8 cellular contexts compared by ENCODE assay signal in the genomic region with DNA sequence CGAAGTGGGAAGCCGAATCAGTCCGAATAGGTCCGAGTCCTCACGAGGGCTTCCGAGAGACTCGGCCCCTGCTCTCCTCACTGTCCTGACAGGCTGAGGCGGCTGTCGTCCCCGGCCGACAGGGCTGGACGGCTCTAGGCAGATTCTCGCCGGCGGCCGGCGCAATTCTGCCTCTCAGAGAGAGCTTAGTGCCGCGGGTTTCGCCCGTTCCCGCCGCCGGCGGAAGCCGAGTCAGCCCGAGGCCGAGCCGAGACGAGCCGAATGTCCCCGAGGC. TPM values are rescaled to one million over a fixed set of nuclear protein-coding genes. Genes with fewer than 3 reads are reported as not detected.
DNase-seq lines count a peak whose midpoint lies in the region; ATAC-seq, FAIRE-seq and TF ChIP-seq lines count a peak whose summit lies in the region.

No MANE protein-coding gene starts in this region.

- H2BK12ac ChIP-seq in H1 (ENCODE audit: low read depth, low read length), result peak overlapping the region; percentile 92; the same call in 1 of the 2 replicates

- H3K4me3 ChIP-seq in NT2/D1 (ENCODE audit: insufficient read length, low read depth) (peak overlapping the region; percentile 65), H1 (ENCODE audit: extremely low read depth in 1 of 4, insufficient read depth in 2 of 4, low read depth in 3 of 4, low read length in 4 of 4) (peak overlapping the region; percentile 62 to 92 (median 77)), neural progenitor cell (peak overlapping the region; percentile 77)

- H3K27ac ChIP-seq in C4-2B (peak overlapping the region; percentile 92), H1 (ENCODE audit: low read depth, low read length) (peak overlapping the region; percentile 97), neural progenitor cell (peak overlapping the region; percentile 95)

- H3K4me1 ChIP-seq in NT2/D1 (ENCODE audit: insufficient read depth, insufficient read length) (peaks cover 28% of the 10 kb centered on the region), H1 (replicated peaks in 1 of 4; ENCODE audit: control insufficient read depth in 3 of 4, insufficient read depth in 4 of 4, low read length in 3 of 4) (peaks cover 0 to 28% (median 11%) of the 10 kb centered on the region in 4 experiments; a peak in 6 of 7 replicates), neural progenitor cell (peaks cover 22% of the 10 kb centered on the region)

- H3K27me3 Mint-ChIP-seq in neural progenitor cell (ENCODE audit: insufficient read depth, low read depth), result peaks cover 6% of the 10 kb centered on the region

- peak overlapping the region; percentile 97 for H3K27ac Mint-ChIP-seq in neural progenitor cell

- H3K79me1 ChIP-seq in H1 (ENCODE audit: low read depth, low read length), result peaks cover 7% of the 10 kb centered on the region; the same call in 1 of the 2 replicates

- peaks cover 7% of the 10 kb centered on the region; the same call in 1 of the 2 replicates for H3K23me2 ChIP-seq in H1 (ENCODE audit: low read depth, low read length)

- no peak for TF ChIP-seq EP300 in H1 (IDR thresholded peaks at IDR 0.05; ENCODE audit: borderline replicate concordance in 1 of 2, low read depth in 2 of 2, low read length in 2 of 2)

- no peak for FAIRE-seq in H1 (lab: Jason Lieb, UNC)

- no peaks in the 10 kb centered on the region for H3K27me3 ChIP-seq in NT2/D1 (ENCODE audit: insufficient read depth, insufficient read length)
- H3K27me3 ChIP-seq in H1 (replicated peaks in 1 of 4; ENCODE audit: control insufficient read depth in 3 of 4, extremely low read depth in 1 of 4, insufficient read depth in 3 of 4, low read length in 3 of 4), result no peaks in the 10 kb centered on the region
- H3K27me3 ChIP-seq in neural progenitor cell, result no peaks in the 10 kb centered on the region

- H3K4me3 Mint-ChIP-seq in neural progenitor cell, result peak overlapping the region; percentile 92

- TF ChIP-seq CTCF in C4-2B (conservative IDR thresholded peaks at IDR 0.05), result no peak
- TF ChIP-seq CTCF in H1 (IDR thresholded peaks at IDR 0.05; ENCODE audit: control extremely low read depth in 1 of 3, insufficient read depth in 1 of 3, low read depth in 1 of 3, low read length in 3 of 3), result no peak
- no peak for TF ChIP-seq CTCF in neural progenitor cell (IDR thresholded peaks at IDR 0.05)

- no peak overlapping the region for H2BK20ac ChIP-seq in H1 (ENCODE audit: low read length)

- H3K36me3 Mint-ChIP-seq in neural progenitor cell, result peaks cover 4% of the 10 kb centered on the region

- peak overlapping the region; percentile 33 to 63 for H3K4me2 ChIP-seq in H1 (ENCODE audit: insufficient read depth in 1 of 2, low read depth in 2 of 2, low read length in 2 of 2)
- H3K4me2 ChIP-seq in neural progenitor cell, result peak overlapping the region; percentile 68

- H2AFZ ChIP-seq in H1 (ENCODE audit: low read length) (no peak overlapping the region; the same call in 1 of the 2 replicates), neural progenitor cell (replicated peaks) (peak overlapping the region; percentile 93)

- DNase-seq in NT2/D1 (ENCODE audit: low read depth, low spot score) (no peak), H1 (ENCODE audit: low read depth in 1 of 2, low spot score in 2 of 2) (no peak), neural progenitor cell (ENCODE audit: low spot score) (no peak), NCI-H1092 (lab: John Stamatoyannopoulos, UW) (no peak), HCEC 1CT (no peak)

- H3K9me3 Mint-ChIP-seq in neural progenitor cell, result peaks cover 2% of the 10 kb centered on the region

- H3K9me3 ChIP-seq in NT2/D1 (ENCODE audit: insufficient read depth, low read length) (no peaks in the 10 kb centered on the region), H1 (ENCODE audit: insufficient read depth in 2 of 2, low read depth in 1 of 2, low read length in 1 of 2) (peaks cover 0 to 2% of the 10 kb centered on the region in 2 experiments; a peak in 1 of 4 replicates), neural progenitor cell (ENCODE audit: low read depth) (no peaks in the 10 kb centered on the region)

- no peak for TF ChIP-seq POLR2A in H1 (IDR thresholded peaks at IDR 0.05; ENCODE audit: control extremely low read depth in 1 of 2, low read depth in 2 of 2, low read length in 2 of 2)

- H3K79me2 ChIP-seq in H1 (ENCODE audit: control insufficient read depth in 1 of 2, insufficient read depth in 2 of 2, low read length in 2 of 2) (peaks cover 5 to 33% of the 10 kb centered on the region in 2 experiments; a peak in 3 of 4 replicates), neural progenitor cell (ENCODE audit: low read depth) (peaks cover 59% of the 10 kb centered on the region)

- H3K9ac ChIP-seq in NT2/D1 (ENCODE audit: insufficient read length, low read depth) (peak overlapping the region; percentile 91), H1 (replicated peaks in 1 of 4; ENCODE audit: extremely low read depth in 1 of 4, low read depth in 3 of 4, low read length in 3 of 4) (peak overlapping the region; percentile 94 to 98 (median 98)), neural progenitor cell (peak overlapping the region; percentile 86)

- H3K14ac ChIP-seq in H1 (ENCODE audit: insufficient read length), result no peak overlapping the region

- no peak for ATAC-seq in HG02759 (IDR thresholded peaks at IDR 0.05; ENCODE audit: unreplicated experiment)
- no peak for ATAC-seq in GM18870 (IDR thresholded peaks at IDR 0.05; ENCODE audit: unreplicated experiment)

- no peak overlapping the region for H2BK120ac ChIP-seq in H1 (replicated peaks; ENCODE audit: low read depth, low read length)

- peak overlapping the region; percentile 99 for H4K5ac ChIP-seq in H1 (ENCODE audit: insufficient read length, low read depth, low read length)

- H4K8ac ChIP-seq in H1 (ENCODE audit: extremely low read depth, insufficient read depth, low read length), result peak overlapping the region; percentile 99

- H3K56ac ChIP-seq in H1 (replicated peaks; ENCODE audit: insufficient read length, low read depth, low read length), result peak overlapping the region; percentile 98

- H3K18ac ChIP-seq in H1 (ENCODE audit: extremely low read depth, low read length), result peak overlapping the region; percentile 100

- POLR2A ChIA-PET in H1 (lab: Charles Lee; ENCODE audit: partially characterized antibody), result interaction anchor here (1.0 to 3.2 kb wide), 10 partner anchors 9 to 124 kb away, joined by 4 to 16 read pairs (median 9); a partner anchor contains a TSS

- CTCF ChIA-PET in H1 (lab: Charles Lee; ENCODE audit: partially characterized antibody), result interaction anchor here (0.7 to 4.9 kb wide), 8 partner anchors 11 to 70 kb away, joined by 3 to 37 read pairs (median 6); a partner anchor contains a TSS

- H4K20me1 ChIP-seq in H1 (replicated peaks in 1 of 2; ENCODE audit: control insufficient read depth in 1 of 2, insufficient read depth in 2 of 2, low read length in 2 of 2) (peaks cover 9 to 10% of the 10 kb centered on the region in 2 experiments), neural progenitor cell (ENCODE audit: low read depth) (peaks cover 33% of the 10 kb centered on the region)

- peak overlapping the region; percentile 99 for H4K91ac ChIP-seq in H1 (replicated peaks; ENCODE audit: insufficient read length, low read length)

- no peak overlapping the region; the same call in 1 of the 2 replicates for H2BK15ac ChIP-seq in H1 (ENCODE audit: low read length)

- TF ChIP-seq RAD21 in H1 (IDR thresholded peaks at IDR 0.05 in 1 of 2, conservative IDR thresholded peaks at IDR 0.05 in 1 of 2; ENCODE audit: low read depth in 2 of 2, low read length in 2 of 2), result no peak

- H2AK5ac ChIP-seq in H1 (ENCODE audit: low read depth, low read length), result no peak overlapping the region

- WGBS in H1 (ENCODE audit: extremely low coverage in 1 of 2, insufficient coverage in 1 of 2, insufficient read length in 1 of 2, insufficient replicate concordance in 2 of 2, low coverage in 1 of 2, low lambda C conversion rate in 2 of 2, missing lambda C conversion rate in 1 of 2), 2 experiments, result 1% methylated on average over 31 of the region's 32 CpGs; no CpG with 5 or more reads in 1 of the 2 experiments

- H3F3A ChIP-seq in neural progenitor cell (ENCODE audit: low read depth), result peaks cover 24% of the 10 kb centered on the region

- H3K36me3 ChIP-seq in NT2/D1 (ENCODE audit: insufficient read depth, insufficient read length, low read length), result peaks cover 19% of the 10 kb centered on the region
- peaks cover 0 to 3% (median 0%) of the 10 kb centered on the region in 4 experiments; a peak in 1 of 8 replicates for H3K36me3 ChIP-seq in H1 (ENCODE audit: control insufficient read depth in 2 of 4, insufficient read depth in 4 of 4, low read length in 3 of 4)
- no peaks in the 10 kb centered on the region for H3K36me3 ChIP-seq in neural progenitor cell

- peak overlapping the region; percentile 99 for H2BK5ac ChIP-seq in H1 (ENCODE audit: low read depth, low read length)

- H3K4me1 Mint-ChIP-seq in neural progenitor cell, result peaks cover 37% of the 10 kb centered on the region

- peak overlapping the region; percentile 98 for H3K4ac ChIP-seq in H1 (replicated peaks; ENCODE audit: insufficient read length, low read depth, low read length)

- H3K23ac ChIP-seq in H1 (ENCODE audit: insufficient read length), result no peak overlapping the region

RNA-seq across cellular contexts. Expression of a gene that starts 0.2 kb away (rescaled TPM):
- 53.7 and 58.4 TPM in 2 replicates for total RNA-seq in H1 (2021; fragmentation: NEBNext Ultra II Directional; extraction: Animal tissue kit (Norgen Biotek cat#: 25700))
- 47.3 and 64.7 TPM in 2 replicates for polyA plus RNA-seq in H1 (2011; rRNA removed)
- polyA plus RNA-seq in H1 (2011; cell fraction: cytosol; rRNA removed), result 56.1 TPM
- polyA plus RNA-seq in H1 (2011; cell fraction: nucleus; rRNA removed), result 53.5 TPM
- 30.0 to 53.4 TPM (median 44.3 TPM) in 4 replicates for polyA plus RNA-seq in H1 (2012, experiment 1 of 2)
- 49.0 TPM for polyA plus RNA-seq in H1 (2012, experiment 2 of 2)
- polyA plus RNA-seq in H1 (2013, experiment 1 of 2), result 21.9 TPM
- polyA plus RNA-seq in H1 (2013, experiment 2 of 2), result 22.9 TPM
- 24.3 and 26.2 TPM in 2 replicates for polyA minus RNA-seq in H1 (2011; rRNA and poly(A)+ RNA removed)
- 30.0 TPM for polyA minus RNA-seq in H1 (2011; cell fraction: cytosol; rRNA and poly(A)+ RNA removed)
- polyA minus RNA-seq in H1 (2011; cell fraction: nucleus; rRNA and poly(A)+ RNA removed), result 31.6 TPM
- 38.4 and 66.4 TPM in 2 replicates for total RNA-seq in neural progenitor cell (ENCODE audit: low replicate concordance)

RNA-seq across cellular contexts. Expression of a gene that starts 0.3 kb away (rescaled TPM):
- total RNA-seq in H1 (2021; fragmentation: NEBNext Ultra II Directional; extraction: Animal tissue kit (Norgen Biotek cat#: 25700)), result 7.3 and 8.0 TPM in 2 replicates
- polyA plus RNA-seq in H1 (2011; rRNA removed), result 16.3 and 21.4 TPM in 2 replicates
- 24.0 TPM for polyA plus RNA-seq in H1 (2011; cell fraction: cytosol; rRNA removed)
- polyA plus RNA-seq in H1 (2011; cell fraction: nucleus; rRNA removed), result 32.5 TPM
- polyA plus RNA-seq in H1 (2012, experiment 1 of 2), result 12.5 to 17.4 TPM (median 13.9 TPM) in 4 replicates
- polyA plus RNA-seq in H1 (2012, experiment 2 of 2), result 12.3 TPM
- polyA plus RNA-seq in H1 (2013, experiment 1 of 2), result 12.2 TPM
- 11.8 TPM for polyA plus RNA-seq in H1 (2013, experiment 2 of 2)
- 5.8 and 7.8 TPM in 2 replicates for polyA minus RNA-seq in H1 (2011; rRNA and poly(A)+ RNA removed)
- polyA minus RNA-seq in H1 (2011; cell fraction: cytosol; rRNA and poly(A)+ RNA removed), result 3.7 TPM
- polyA minus RNA-seq in H1 (2011; cell fraction: nucleus; rRNA and poly(A)+ RNA removed), result 10.1 TPM
- total RNA-seq in neural progenitor cell (ENCODE audit: low replicate concordance), result 38.7 and 42.7 TPM in 2 replicates

RNA-seq across cellular contexts. Expression of a gene that starts 10.8 kb away (rescaled TPM):
- total RNA-seq in H1 (2021; fragmentation: NEBNext Ultra II Directional; extraction: Animal tissue kit (Norgen Biotek cat#: 25700)), result 38.5 and 44.3 TPM in 2 replicates
- 57.0 and 65.3 TPM in 2 replicates for polyA plus RNA-seq in H1 (2011; rRNA removed)
- 62.3 TPM for polyA plus RNA-seq in H1 (2011; cell fraction: cytosol; rRNA removed)
- 176 TPM for polyA plus RNA-seq in H1 (2011; cell fraction: nucleus; rRNA removed)
- polyA plus RNA-seq in H1 (2012, experiment 1 of 2), result 53.1 to 74.7 TPM (median 60.2 TPM) in 4 replicates
- 39.4 TPM for polyA plus RNA-seq in H1 (2012, experiment 2 of 2)
- polyA plus RNA-seq in H1 (2013, experiment 1 of 2), result 35.7 TPM
- 35.5 TPM for polyA plus RNA-seq in H1 (2013, experiment 2 of 2)
- polyA minus RNA-seq in H1 (2011; rRNA and poly(A)+ RNA removed), result 16.3 and 16.5 TPM in 2 replicates
- polyA minus RNA-seq in H1 (2011; cell fraction: cytosol; rRNA and poly(A)+ RNA removed), result 23.9 TPM
- polyA minus RNA-seq in H1 (2011; cell fraction: nucleus; rRNA and poly(A)+ RNA removed), result 34.5 TPM
- total RNA-seq in neural progenitor cell (ENCODE audit: low replicate concordance), result 3.3 and 11.0 TPM in 2 replicates

RNA-seq across cellular contexts. Expression of a gene that starts 52.0 kb away (rescaled TPM):
- total RNA-seq in H1 (2021; fragmentation: NEBNext Ultra II Directional; extraction: Animal tissue kit (Norgen Biotek cat#: 25700)), result 302 and 308 TPM in 2 replicates
- polyA plus RNA-seq in H1 (2011; rRNA removed), result 265 and 293 TPM in 2 replicates
- 348 TPM for polyA plus RNA-seq in H1 (2011; cell fraction: cytosol; rRNA removed)
- 319 TPM for polyA plus RNA-seq in H1 (2011; cell fraction: nucleus; rRNA removed)
- polyA plus RNA-seq in H1 (2012, experiment 1 of 2), result 296 to 332 TPM (median 325 TPM) in 4 replicates
- polyA plus RNA-seq in H1 (2012, experiment 2 of 2), result 421 TPM
- 240 TPM for polyA plus RNA-seq in H1 (2013, experiment 1 of 2)
- 235 TPM for polyA plus RNA-seq in H1 (2013, experiment 2 of 2)
- polyA minus RNA-seq in H1 (2011; rRNA and poly(A)+ RNA removed), result 114 and 141 TPM in 2 replicates
- 161 TPM for polyA minus RNA-seq in H1 (2011; cell fraction: cytosol; rRNA and poly(A)+ RNA removed)
- 71.4 TPM for polyA minus RNA-seq in H1 (2011; cell fraction: nucleus; rRNA and poly(A)+ RNA removed)
- total RNA-seq in neural progenitor cell (ENCODE audit: low replicate concordance), result 101 and 114 TPM in 2 replicates

RNA-seq across cellular contexts. Expression of a gene that starts 58.2 kb away (rescaled TPM):
- total RNA-seq in H1 (2021; fragmentation: NEBNext Ultra II Directional; extraction: Animal tissue kit (Norgen Biotek cat#: 25700)), result 3.3 and 3.4 TPM in 2 replicates
- 4.9 and 9.7 TPM in 2 replicates for polyA plus RNA-seq in H1 (2011; rRNA removed)
- 3.9 TPM for polyA plus RNA-seq in H1 (2011; cell fraction: cytosol; rRNA removed)
- polyA plus RNA-seq in H1 (2011; cell fraction: nucleus; rRNA removed), result 9.1 TPM
- 4.0 to 10.3 TPM (median 9.2 TPM) in 4 replicates for polyA plus RNA-seq in H1 (2012, experiment 1 of 2)
- polyA plus RNA-seq in H1 (2012, experiment 2 of 2), result 9.1 TPM
- polyA plus RNA-seq in H1 (2013, experiment 1 of 2), result 2.9 TPM
- polyA plus RNA-seq in H1 (2013, experiment 2 of 2), result 2.8 TPM
- 0.20 and 0.85 TPM in 2 replicates for polyA minus RNA-seq in H1 (2011; rRNA and poly(A)+ RNA removed)
- 4.9 TPM for polyA minus RNA-seq in H1 (2011; cell fraction: cytosol; rRNA and poly(A)+ RNA removed)
- polyA minus RNA-seq in H1 (2011; cell fraction: nucleus; rRNA and poly(A)+ RNA removed), result 3.4 TPM
- 0.97 and 6.6 TPM in 2 replicates for total RNA-seq in neural progenitor cell (ENCODE audit: low replicate concordance)
